ENCODE assay signal across 22 cellular contexts in genomic region chr15:53573091-53573490, GRCh38.
DNase-seq lines count a peak whose midpoint lies in the region; ATAC-seq, FAIRE-seq and TF ChIP-seq lines count a peak whose summit lies in the region.
"Had no signal": no experiment of that assay in that cellular context is flagged by ENCODE, and none has a peak within 500 bp of the region (broad histone marks: within the 10 kb centered on the region; RNA-seq: fewer than 3 reads in every experiment).

No MANE protein-coding gene starts in this region.

- no peak overlapping the region for H3K9ac ChIP-seq in keratinocyte (ENCODE audit: control insufficient read depth, extremely low read depth, insufficient read depth, low read length)
- H3K9ac ChIP-seq: BLaER1 had no signal

- no peak overlapping the region for H3K27ac ChIP-seq in RWPE2 (ENCODE audit: poor library complexity, severe bottlenecking)
- peak overlapping the region; percentile 15 for H3K27ac ChIP-seq in keratinocyte (ENCODE audit: control insufficient read depth, insufficient read depth, low read length)
- H3K27ac ChIP-seq in CD8-positive, alpha-beta memory T cell (ENCODE audit: low read depth, low read length) = no peak overlapping the region
- H3K27ac ChIP-seq: BLaER1, C4-2B had no signal

- no peaks in the 10 kb centered on the region for H3K27me3 ChIP-seq in RWPE2 (ENCODE audit: insufficient read depth, poor library complexity, severe bottlenecking)
- no peaks in the 10 kb centered on the region for H3K27me3 ChIP-seq in keratinocyte (ENCODE audit: control insufficient read depth, extremely low read depth, insufficient read depth, low read length)
- no peaks in the 10 kb centered on the region for H3K27me3 ChIP-seq in CD8-positive, alpha-beta memory T cell (ENCODE audit: insufficient read depth, low read length, poor library complexity, severe bottlenecking)
- H3K27me3 ChIP-seq: BLaER1 had no signal

- no peak overlapping the region for H3K4me3 ChIP-seq in RWPE2 (ENCODE audit: severe bottlenecking)
- no peak overlapping the region for H3K4me3 ChIP-seq in epithelial cell of esophagus (ENCODE audit: low read length)
- H3K4me3 ChIP-seq in keratinocyte (ENCODE audit: control insufficient read depth in 2 of 3, extremely low read depth in 1 of 3, insufficient read depth in 2 of 3, low read depth in 1 of 3, low read length in 3 of 3) = no peak overlapping the region
- H3K4me3 ChIP-seq in CD8-positive, alpha-beta memory T cell (ENCODE audit: low read length) = no peak overlapping the region
- H3K4me3 ChIP-seq: BLaER1, HAP-1 had no signal

- no peak for FAIRE-seq in keratinocyte (lab: Jason Lieb, UNC)
- FAIRE-seq: GM12891, GM18507, H54 had no signal

- H3K79me2 ChIP-seq in keratinocyte (ENCODE audit: control insufficient read depth, insufficient read depth, low read length) = no peaks in the 10 kb centered on the region

- no peak for DNase-seq in RWPE2 (ENCODE audit: low spot score)
- peak; percentile 79 for DNase-seq in epithelial cell of esophagus (ENCODE audit: low read depth)
- DNase-seq in keratinocyte (ENCODE audit: low read depth, low spot score) = no peak
- no peak for DNase-seq in NCI-H128 (lab: John Stamatoyannopoulos, UW; ENCODE audit: unreplicated experiment)
- no peak for DNase-seq in CD8-positive, alpha-beta memory T cell
- no peak for DNase-seq in glutamatergic neuron
- DNase-seq: Calu3; CD4-positive, CD25-positive, alpha-beta regulatory T cell; CD8-positive, alpha-beta T cell; COR-L47; DMS53; DMS79 treated with DMSO at 0.1 percent for 48 hours; GF-D8; GOT3; HFFc6 had no signal

- H3K4me1 ChIP-seq in RWPE2 (ENCODE audit: insufficient read depth, poor library complexity, severe bottlenecking) (no peaks in the 10 kb centered on the region), keratinocyte (ENCODE audit: control insufficient read depth, extremely low read depth, insufficient read depth, low read length) (peaks cover 6% of the 10 kb centered on the region)
- H3K4me1 ChIP-seq in CD8-positive, alpha-beta memory T cell (ENCODE audit: insufficient read depth, low read length) = no peaks in the 10 kb centered on the region
- H3K4me1 ChIP-seq: BLaER1, HAP-1 had no signal

- H3K27me3 Mint-ChIP-seq in CD8-positive, alpha-beta memory T cell = peaks cover 0 to under 1% of the 10 kb centered on the region in 2 donors
- peaks cover 2% of the 10 kb centered on the region for H3K27me3 Mint-ChIP-seq in glutamatergic neuron (ENCODE audit: unreplicated experiment)
- H3K27me3 Mint-ChIP-seq: CD4-positive, CD25-positive, alpha-beta regulatory T cell had no signal

- POLR2A ChIA-PET in CD8-positive, alpha-beta memory T cell (lab: Charles Lee) = no interaction called here

- CTCF ChIA-PET in CD8-positive, alpha-beta memory T cell (lab: Charles Lee) = no interaction called here

- dilution Hi-C loops in keratinocyte (cut with MboI; ENCODE audit: extremely low pct_ligation_motif_present, low sequenced_read_pairs) = no loop called here

- no peaks in the 10 kb centered on the region for H3K36me3 ChIP-seq in RWPE2 (ENCODE audit: low read depth)
- no peaks in the 10 kb centered on the region for H3K36me3 ChIP-seq in keratinocyte (ENCODE audit: control insufficient read depth in 2 of 2, extremely low read depth in 1 of 2, insufficient read depth in 2 of 2, low read length in 2 of 2)
- H3K36me3 ChIP-seq in CD8-positive, alpha-beta memory T cell (ENCODE audit: insufficient read depth, low read length) = no peaks in the 10 kb centered on the region
- H3K36me3 ChIP-seq: BLaER1, HAP-1 had no signal

- H4K20me1 ChIP-seq in keratinocyte (ENCODE audit: control insufficient read depth, extremely low read depth, insufficient read depth, low read length) = no peaks in the 10 kb centered on the region
- H4K20me1 ChIP-seq: BLaER1 had no signal

- H3K4me1 Mint-ChIP-seq in CD8-positive, alpha-beta memory T cell = no peaks in the 10 kb centered on the region
- H3K4me1 Mint-ChIP-seq in glutamatergic neuron (ENCODE audit: low read depth, unreplicated experiment) = no peaks in the 10 kb centered on the region
- H3K4me1 Mint-ChIP-seq: B cell; CD4-positive, CD25-positive, alpha-beta regulatory T cell had no signal

- H3K9me3 Mint-ChIP-seq in CD8-positive, alpha-beta memory T cell = peaks cover 2 to 4% (median 3%) of the 10 kb centered on the region in 5 donors
- H3K9me3 Mint-ChIP-seq in glutamatergic neuron (ENCODE audit: unreplicated experiment) = no peaks in the 10 kb centered on the region
- H3K9me3 Mint-ChIP-seq: CD8-positive, alpha-beta T cell had no signal

- no peaks in the 10 kb centered on the region for H3K9me3 ChIP-seq in RWPE2 (ENCODE audit: severe bottlenecking)
- no peaks in the 10 kb centered on the region for H3K9me3 ChIP-seq in keratinocyte (ENCODE audit: control insufficient read depth, low read depth, low read length)
- H3K9me3 ChIP-seq in CD8-positive, alpha-beta memory T cell (ENCODE audit: low read length) = no peaks in the 10 kb centered on the region
- H3K9me3 ChIP-seq: HAP-1 had no signal

- peak; percentile 38; the same call in 2 of the 3 replicates for ATAC-seq in RWPE2 (ENCODE audit: low read depth)
- ATAC-seq: CD8-positive, alpha-beta T cell had no signal

- no peak for TF ChIP-seq CTCF in RWPE2 (IDR thresholded peaks at IDR 0.05; ENCODE audit: poor library complexity, severe bottlenecking)
- no peak for TF ChIP-seq CTCF in epithelial cell of esophagus (IDR thresholded peaks at IDR 0.05; ENCODE audit: insufficient read depth, low read depth, low read length, missing control alignments)
- no peak for TF ChIP-seq CTCF in keratinocyte (optimal IDR thresholded peaks at IDR 0.05 in 1 of 3, IDR thresholded peaks at IDR 0.05 in 1 of 3, conservative IDR thresholded peaks at IDR 0.05 in 1 of 3; ENCODE audit: extremely low read depth in 1 of 3, insufficient read depth in 2 of 3, low read length in 3 of 3)
- no peak for TF ChIP-seq CTCF in glutamatergic neuron (IDR thresholded peaks at IDR 0.05; ENCODE audit: partially characterized antibody, unreplicated experiment)

- no peak overlapping the region for H2AFZ ChIP-seq in keratinocyte (ENCODE audit: control insufficient read depth, low read length)

- H3K9me1 ChIP-seq in keratinocyte (ENCODE audit: control insufficient read depth, extremely low read depth, insufficient read depth, low read length) = no peaks in the 10 kb centered on the region

- no peak overlapping the region for H3K4me2 ChIP-seq in keratinocyte (ENCODE audit: control insufficient read depth, extremely low read depth, insufficient read depth, low read depth, low read length)
- H3K4me2 ChIP-seq: BLaER1 had no signal

- no peak overlapping the region for H3K27ac Mint-ChIP-seq in CD8-positive, alpha-beta memory T cell
- no peak overlapping the region for H3K27ac Mint-ChIP-seq in glutamatergic neuron (ENCODE audit: unreplicated experiment)
- H3K27ac Mint-ChIP-seq: B cell; CD4-positive, CD25-positive, alpha-beta regulatory T cell; CD8-positive, alpha-beta T cell; HFFc6 had no signal

- no peaks in the 10 kb centered on the region for H3K36me3 Mint-ChIP-seq in CD8-positive, alpha-beta memory T cell
- no peaks in the 10 kb centered on the region for H3K36me3 Mint-ChIP-seq in glutamatergic neuron (ENCODE audit: unreplicated experiment)
- H3K36me3 Mint-ChIP-seq: CD4-positive, CD25-positive, alpha-beta regulatory T cell; CD8-positive, alpha-beta T cell had no signal

- no peak overlapping the region for H3K4me3 Mint-ChIP-seq in CD8-positive, alpha-beta memory T cell
- H3K4me3 Mint-ChIP-seq in glutamatergic neuron (ENCODE audit: unreplicated experiment) = no peak overlapping the region
- H3K4me3 Mint-ChIP-seq: B cell; CD4-positive, CD25-positive, alpha-beta regulatory T cell; CD8-positive, alpha-beta T cell; HFFc6 had no signal
